In the genomic region with DNA sequence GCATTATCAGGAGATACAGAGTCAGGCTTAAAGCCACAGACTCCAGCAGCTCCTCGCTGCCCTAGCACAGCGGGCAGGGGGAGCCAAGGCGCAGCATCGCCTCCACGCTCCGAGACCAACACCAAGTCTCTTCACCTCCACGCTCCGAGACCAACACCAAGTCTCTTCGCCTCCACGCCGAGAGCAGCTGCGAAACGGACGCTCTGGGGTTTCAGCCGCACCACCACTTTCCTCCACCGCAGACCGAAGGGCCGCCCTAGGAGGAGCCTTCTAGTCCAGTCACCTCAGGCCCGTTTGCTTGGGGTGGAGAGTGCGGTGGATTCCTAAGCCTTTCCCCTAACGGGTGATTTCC, we compare ENCODE assay signal across 1 cellular context.
TF ChIP-seq lines count a peak whose summit lies in the region.

No MANE protein-coding gene starts in this region.

TF ChIP-seq in HepG2, 621 proteins besides CTCF, POLR2A, EP300 and RAD21 (continued from another document):
- TF ChIP-seq, protein P1, sequence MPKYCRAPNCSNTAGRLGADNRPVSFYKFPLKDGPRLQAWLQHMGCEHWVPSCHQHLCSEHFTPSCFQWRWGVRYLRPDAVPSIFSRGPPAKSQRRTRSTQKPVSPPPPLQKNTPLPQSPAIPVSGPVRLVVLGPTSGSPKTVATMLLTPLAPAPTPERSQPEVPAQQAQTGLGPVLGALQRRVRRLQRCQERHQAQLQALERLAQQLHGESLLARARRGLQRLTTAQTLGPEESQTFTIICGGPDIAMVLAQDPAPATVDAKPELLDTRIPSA (CRISPR knock-in tag; IDR thresholded peaks at IDR 0.05; ENCODE audit: borderline replicate concordance) = no peak
- TF ChIP-seq, protein P2, sequence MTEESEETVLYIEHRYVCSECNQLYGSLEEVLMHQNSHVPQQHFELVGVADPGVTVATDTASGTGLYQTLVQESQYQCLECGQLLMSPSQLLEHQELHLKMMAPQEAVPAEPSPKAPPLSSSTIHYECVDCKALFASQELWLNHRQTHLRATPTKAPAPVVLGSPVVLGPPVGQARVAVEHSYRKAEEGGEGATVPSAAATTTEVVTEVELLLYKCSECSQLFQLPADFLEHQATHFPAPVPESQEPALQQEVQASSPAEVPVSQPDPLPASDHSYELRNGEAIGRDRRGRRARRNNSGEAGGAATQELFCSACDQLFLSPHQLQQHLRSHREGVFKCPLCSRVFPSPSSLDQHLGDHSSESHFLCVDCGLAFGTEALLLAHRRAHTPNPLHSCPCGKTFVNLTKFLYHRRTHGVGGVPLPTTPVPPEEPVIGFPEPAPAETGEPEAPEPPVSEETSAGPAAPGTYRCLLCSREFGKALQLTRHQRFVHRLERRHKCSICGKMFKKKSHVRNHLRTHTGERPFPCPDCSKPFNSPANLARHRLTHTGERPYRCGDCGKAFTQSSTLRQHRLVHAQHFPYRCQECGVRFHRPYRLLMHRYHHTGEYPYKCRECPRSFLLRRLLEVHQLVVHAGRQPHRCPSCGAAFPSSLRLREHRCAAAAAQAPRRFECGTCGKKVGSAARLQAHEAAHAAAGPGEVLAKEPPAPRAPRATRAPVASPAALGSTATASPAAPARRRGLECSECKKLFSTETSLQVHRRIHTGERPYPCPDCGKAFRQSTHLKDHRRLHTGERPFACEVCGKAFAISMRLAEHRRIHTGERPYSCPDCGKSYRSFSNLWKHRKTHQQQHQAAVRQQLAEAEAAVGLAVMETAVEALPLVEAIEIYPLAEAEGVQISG (CRISPR knock-in tag; IDR thresholded peaks at IDR 0.05) = 0 out of 2 replicates have a peak, but pooled peaks have one; percentile 3
- TF ChIP-seq, protein P3, sequence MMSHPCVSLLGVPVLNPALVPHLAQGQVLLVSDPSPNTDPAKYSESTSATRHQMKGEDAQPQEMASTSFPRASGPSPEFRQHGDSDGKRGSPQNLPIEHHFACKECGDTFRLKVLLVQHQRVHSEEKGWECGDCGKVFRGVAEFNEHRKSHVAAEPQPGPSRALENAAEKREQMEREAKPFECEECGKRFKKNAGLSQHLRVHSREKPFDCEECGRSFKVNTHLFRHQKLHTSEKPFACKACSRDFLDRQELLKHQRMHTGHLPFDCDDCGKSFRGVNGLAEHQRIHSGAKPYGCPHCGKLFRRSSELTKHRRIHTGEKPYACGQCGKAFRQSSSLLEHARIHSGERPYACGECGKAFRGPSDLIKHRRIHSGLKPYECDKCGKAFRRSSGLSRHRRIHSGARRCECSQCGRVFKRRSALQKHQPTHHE (CRISPR knock-in tag; IDR thresholded peaks at IDR 0.05; ENCODE audit: borderline replicate concordance) = no peak
- peak; percentile 48; the same call in 1 of the 2 replicates for TF ChIP-seq ZNF546 (CRISPR knock-in tag; conservative IDR thresholded peaks at IDR 0.05)
- TF ChIP-seq FOXA3 (CRISPR knock-in tag; IDR thresholded peaks at IDR 0.05) = no peak
- peak; percentile 28; the same call in 1 of the 2 replicates for TF ChIP-seq ZNF292 (CRISPR knock-in tag; IDR thresholded peaks at IDR 0.05; ENCODE audit: borderline replicate concordance, low read depth)
- TF ChIP-seq THAP11 (CRISPR knock-in tag; IDR thresholded peaks at IDR 0.05) = 0 out of 2 replicates have a peak, but pooled peaks have one; percentile 5
- 0 out of 2 replicates have a peak, but pooled peaks have one; percentile 22 for TF ChIP-seq ZBTB3 (CRISPR knock-in tag; IDR thresholded peaks at IDR 0.05; ENCODE audit: borderline replicate concordance, low read depth)
- TF ChIP-seq ZSCAN25 (CRISPR knock-in tag; IDR thresholded peaks at IDR 0.05) = 0 out of 2 replicates have a peak, but pooled peaks have one; percentile 28
- TF ChIP-seq PAX8 (CRISPR knock-in tag; IDR thresholded peaks at IDR 0.05; ENCODE audit: borderline replicate concordance) = 0 out of 2 replicates have a peak, but pooled peaks have one; percentile 66
- 0 out of 2 replicates have a peak, but pooled peaks have one; percentile 15 for TF ChIP-seq ZZZ3 (CRISPR knock-in tag; IDR thresholded peaks at IDR 0.05; ENCODE audit: borderline replicate concordance)
- TF ChIP-seq KMT2A (CRISPR knock-in tag; IDR thresholded peaks at IDR 0.05) = 0 out of 2 replicates have a peak, but pooled peaks have one; percentile 46
- peak; percentile 51 for TF ChIP-seq ZFX (CRISPR knock-in tag; IDR thresholded peaks at IDR 0.05; ENCODE audit: low read depth)
- no peak for TF ChIP-seq SMAD1 (CRISPR knock-in tag; IDR thresholded peaks at IDR 0.05; ENCODE audit: borderline replicate concordance, low read depth)
- no peak for TF ChIP-seq ZKSCAN8 (CRISPR knock-in tag; IDR thresholded peaks at IDR 0.05; ENCODE audit: borderline replicate concordance)
- TF ChIP-seq ARNTL (CRISPR knock-in tag; IDR thresholded peaks at IDR 0.05) = peak; percentile 52
- TF ChIP-seq ZSCAN22 (CRISPR knock-in tag; IDR thresholded peaks at IDR 0.05) = 0 out of 2 replicates have a peak, but pooled peaks have one; percentile 34
